In genomic region chr7:8121243-8121642, GRCh38 we compare ENCODE assay signal across 32 cellular contexts.
DNase-seq lines count a peak whose midpoint lies in the region; ATAC-seq, FAIRE-seq and TF ChIP-seq lines count a peak whose summit lies in the region.
"Had no signal": no experiment of that assay in that cellular context is flagged by ENCODE, and none has a peak within 500 bp of the region (broad histone marks: within the 10 kb centered on the region; RNA-seq: fewer than 3 reads in every experiment).

No MANE protein-coding gene starts in this region.

- no peak for DNase-seq in activated CD8-positive, alpha-beta T cell treated with anti-CD3 and anti-CD28 coated beads for 36 hours
- no peak for DNase-seq in activated CD8-positive, alpha-beta T cell treated with anti-CD3 and anti-CD28 coated beads, Interleukin-2, amount 10 ng/mL, durations not matched to agents 7 days and 5 days
- DNase-seq in GM12891 (ENCODE audit: insufficient read length, low spot score) = no peak
- DNase-seq in activated T-helper 2 cell treated with anti-CD3 and anti-CD28 coated beads, Interferon-gamma antibody, Interleukin-2, Interleukin-4, amounts not matched to agents 10 μg/mL and 5 μg/mL and 100 μg/mL, durations not matched to agents 14 hours and 24 hours and 36 hours (ENCODE audit: low spot score) = no peak
- DNase-seq in stimulated activated effector memory CD8-positive, alpha-beta T cell treated with anti-CD3 and anti-CD28 coated beads, Interleukin-12 subunit alpha, Interleukin-12 subunit beta, amount 100 ng/mL, for 72 hours (ENCODE audit: low spot score in 2 of 2) = no peak
- no peak for DNase-seq in DMS79 (lab: John Stamatoyannopoulos, UW)
- no peak for DNase-seq in NCI-H2227 treated with DMSO at 0.1 percent for 48 hours (lab: John Stamatoyannopoulos, UW)
- DNase-seq: activated CD4-positive, alpha-beta memory T cell treated with anti-CD3 and anti-CD28 coated beads, Interleukin-2, amount 10 ng/mL, durations not matched to agents 7 days and 5 days; activated CD4-positive, CD25-positive, alpha-beta regulatory T cell; activated naive CD4-positive, alpha-beta T cell; amniotic stem cell; BE2C; Caco-2; DMS79 treated with DMSO at 0.1 percent for 48 hours; esophagus squamous epithelium; foreskin melanocyte; GF-D8; heart right ventricle; IMR-90; mucosa of descending colon; NCI-H1092 treated with DMSO at 0.1 percent for 48 hours; NCI-H187 treated with DMSO at 0.1 percent for 48 hours; NCI-H226; Peyer's patch; SHP77 treated with DMSO at 0.1 percent for 48 hours; small intestine; stimulated activated naive CD8-positive, alpha-beta T cell treated with anti-CD3 and anti-CD28 coated beads, Interleukin-15, amount 100 ng/mL, for 72 hours; tibial artery had no signal

- intact Hi-C loops in activated CD8-positive, alpha-beta T cell treated with anti-CD3 and anti-CD28 coated beads for 36 hours (cut with micrococcal nuclease) = no loop called here
- intact Hi-C loops in activated T-helper 2 cell treated with anti-CD3 and anti-CD28 coated beads, Interferon-gamma antibody, Interleukin-2, Interleukin-4, amounts not matched to agents 10 μg/mL and 5 μg/mL and 100 μg/mL, durations not matched to agents 14 hours and 24 hours and 36 hours (cut with micrococcal nuclease) = no loop called here

- no peaks in the 10 kb centered on the region for H3K9me3 Mint-ChIP-seq in activated CD8-positive, alpha-beta T cell treated with anti-CD3 and anti-CD28 coated beads for 36 hours
- no peaks in the 10 kb centered on the region for H3K9me3 Mint-ChIP-seq in activated CD8-positive, alpha-beta T cell treated with anti-CD3 and anti-CD28 coated beads, Interleukin-2, amount 10 ng/mL, durations not matched to agents 7 days and 5 days (ENCODE audit: insufficient read depth)
- H3K9me3 Mint-ChIP-seq in activated T-helper 2 cell treated with anti-CD3 and anti-CD28 coated beads, Interferon-gamma antibody, Interleukin-2, Interleukin-4, amounts not matched to agents 10 μg/mL and 5 μg/mL and 100 μg/mL, durations not matched to agents 14 hours and 24 hours and 36 hours = peaks cover 5% of the 10 kb centered on the region
- H3K9me3 Mint-ChIP-seq in stimulated activated effector memory CD8-positive, alpha-beta T cell treated with anti-CD3 and anti-CD28 coated beads, Interleukin-12 subunit alpha, Interleukin-12 subunit beta, amount 100 ng/mL, for 72 hours = no peaks in the 10 kb centered on the region
- H3K9me3 Mint-ChIP-seq: activated CD4-positive, alpha-beta memory T cell treated with anti-CD3 and anti-CD28 coated beads, Interleukin-2, amount 10 ng/mL, durations not matched to agents 7 days and 5 days; nephron had no signal

- H3K27ac Mint-ChIP-seq in activated CD8-positive, alpha-beta T cell treated with anti-CD3 and anti-CD28 coated beads for 36 hours = peak overlapping the region; percentile 57
- H3K27ac Mint-ChIP-seq in activated CD8-positive, alpha-beta T cell treated with anti-CD3 and anti-CD28 coated beads, Interleukin-2, amount 10 ng/mL, durations not matched to agents 7 days and 5 days = no peak overlapping the region
- H3K27ac Mint-ChIP-seq in activated T-helper 2 cell treated with anti-CD3 and anti-CD28 coated beads, Interferon-gamma antibody, Interleukin-2, Interleukin-4, amounts not matched to agents 10 μg/mL and 5 μg/mL and 100 μg/mL, durations not matched to agents 14 hours and 24 hours and 36 hours = peak overlapping the region; percentile 54
- peak overlapping the region; percentile 23 for H3K27ac Mint-ChIP-seq in stimulated activated effector memory CD8-positive, alpha-beta T cell treated with anti-CD3 and anti-CD28 coated beads, Interleukin-12 subunit alpha, Interleukin-12 subunit beta, amount 100 ng/mL, for 72 hours
- H3K27ac Mint-ChIP-seq: activated CD4-positive, alpha-beta memory T cell treated with anti-CD3 and anti-CD28 coated beads, Interleukin-2, amount 10 ng/mL, durations not matched to agents 7 days and 5 days; nephron had no signal

- peaks cover 67% of the 10 kb centered on the region for H3K4me1 Mint-ChIP-seq in activated CD8-positive, alpha-beta T cell treated with anti-CD3 and anti-CD28 coated beads for 36 hours (ENCODE audit: low read depth)
- peaks cover 63% of the 10 kb centered on the region for H3K4me1 Mint-ChIP-seq in activated CD8-positive, alpha-beta T cell treated with anti-CD3 and anti-CD28 coated beads, Interleukin-2, amount 10 ng/mL, durations not matched to agents 7 days and 5 days (ENCODE audit: low read depth)
- H3K4me1 Mint-ChIP-seq in activated T-helper 2 cell treated with anti-CD3 and anti-CD28 coated beads, Interferon-gamma antibody, Interleukin-2, Interleukin-4, amounts not matched to agents 10 μg/mL and 5 μg/mL and 100 μg/mL, durations not matched to agents 14 hours and 24 hours and 36 hours (ENCODE audit: low read depth) = peaks cover 59% of the 10 kb centered on the region
- peaks cover 69% of the 10 kb centered on the region for H3K4me1 Mint-ChIP-seq in stimulated activated effector memory CD8-positive, alpha-beta T cell treated with anti-CD3 and anti-CD28 coated beads, Interleukin-12 subunit alpha, Interleukin-12 subunit beta, amount 100 ng/mL, for 72 hours
- H3K4me1 Mint-ChIP-seq: nephron had no signal

- ATAC-seq in activated CD8-positive, alpha-beta T cell treated with anti-CD3 and anti-CD28 coated beads for 36 hours = no peak
- ATAC-seq in activated CD8-positive, alpha-beta T cell treated with anti-CD3 and anti-CD28 coated beads, Interleukin-2, amount 10 ng/mL, durations not matched to agents 7 days and 5 days = no peak
- ATAC-seq in stimulated activated effector memory CD8-positive, alpha-beta T cell treated with anti-CD3 and anti-CD28 coated beads, Interleukin-12 subunit alpha, Interleukin-12 subunit beta, amount 100 ng/mL, for 72 hours = no peak
- ATAC-seq in GM18858 (IDR thresholded peaks at IDR 0.05; ENCODE audit: unreplicated experiment) = no peak
- ATAC-seq: mucosa of descending colon; stimulated activated naive CD8-positive, alpha-beta T cell treated with anti-CD3 and anti-CD28 coated beads, Interleukin-15, amount 100 ng/mL, for 72 hours had no signal

- POLR2A ChIA-PET in activated CD8-positive, alpha-beta T cell treated with anti-CD3 and anti-CD28 coated beads for 36 hours (lab: Charles Lee) = no interaction called here
- POLR2A ChIA-PET in activated CD8-positive, alpha-beta T cell treated with anti-CD3 and anti-CD28 coated beads, Interleukin-2, amount 10 ng/mL, durations not matched to agents 7 days and 5 days (lab: Charles Lee) = interaction anchor here (0.9 to 1.3 kb wide), 4 partner anchors 10 to 74 kb away, joined by 3 to 5 read pairs (median 3); no protein-coding TSS in a partner anchor

- H3K4me3 Mint-ChIP-seq in activated CD8-positive, alpha-beta T cell treated with anti-CD3 and anti-CD28 coated beads for 36 hours = no peak overlapping the region
- H3K4me3 Mint-ChIP-seq in activated CD8-positive, alpha-beta T cell treated with anti-CD3 and anti-CD28 coated beads, Interleukin-2, amount 10 ng/mL, durations not matched to agents 7 days and 5 days = no peak overlapping the region
- no peak overlapping the region for H3K4me3 Mint-ChIP-seq in activated T-helper 2 cell treated with anti-CD3 and anti-CD28 coated beads, Interferon-gamma antibody, Interleukin-2, Interleukin-4, amounts not matched to agents 10 μg/mL and 5 μg/mL and 100 μg/mL, durations not matched to agents 14 hours and 24 hours and 36 hours (ENCODE audit: low read depth)
- peak overlapping the region; percentile 21 for H3K4me3 Mint-ChIP-seq in stimulated activated effector memory CD8-positive, alpha-beta T cell treated with anti-CD3 and anti-CD28 coated beads, Interleukin-12 subunit alpha, Interleukin-12 subunit beta, amount 100 ng/mL, for 72 hours
- H3K4me3 Mint-ChIP-seq: activated CD4-positive, alpha-beta memory T cell treated with anti-CD3 and anti-CD28 coated beads, Interleukin-2, amount 10 ng/mL, durations not matched to agents 7 days and 5 days; nephron; stimulated activated naive CD8-positive, alpha-beta T cell treated with anti-CD3 and anti-CD28 coated beads, Interleukin-15, amount 100 ng/mL, for 72 hours had no signal

- peak; percentile 93 for FAIRE-seq in GM12891 (lab: Jason Lieb, UNC)
- FAIRE-seq: bronchial epithelial cell, GM18507, small intestine had no signal

- no peaks in the 10 kb centered on the region for H3K36me3 Mint-ChIP-seq in activated CD8-positive, alpha-beta T cell treated with anti-CD3 and anti-CD28 coated beads for 36 hours (ENCODE audit: low read depth)
- H3K36me3 Mint-ChIP-seq in activated CD8-positive, alpha-beta T cell treated with anti-CD3 and anti-CD28 coated beads, Interleukin-2, amount 10 ng/mL, durations not matched to agents 7 days and 5 days (ENCODE audit: low read depth) = peaks cover 10% of the 10 kb centered on the region
- peaks cover 7% of the 10 kb centered on the region for H3K36me3 Mint-ChIP-seq in activated T-helper 2 cell treated with anti-CD3 and anti-CD28 coated beads, Interferon-gamma antibody, Interleukin-2, Interleukin-4, amounts not matched to agents 10 μg/mL and 5 μg/mL and 100 μg/mL, durations not matched to agents 14 hours and 24 hours and 36 hours (ENCODE audit: low read depth)
- peaks cover 14% of the 10 kb centered on the region for H3K36me3 Mint-ChIP-seq in stimulated activated effector memory CD8-positive, alpha-beta T cell treated with anti-CD3 and anti-CD28 coated beads, Interleukin-12 subunit alpha, Interleukin-12 subunit beta, amount 100 ng/mL, for 72 hours

- CTCF ChIA-PET in activated CD8-positive, alpha-beta T cell treated with anti-CD3 and anti-CD28 coated beads for 36 hours (lab: Charles Lee) = interaction anchor here (1.4 kb wide), 1 partner anchor 69 kb away, joined by 3 read pairs; no protein-coding TSS in a partner anchor
- CTCF ChIA-PET in activated CD8-positive, alpha-beta T cell treated with anti-CD3 and anti-CD28 coated beads, Interleukin-2, amount 10 ng/mL, durations not matched to agents 7 days and 5 days (lab: Charles Lee) = no interaction called here

- no peak for TF ChIP-seq POLR2A in GM12891 (IDR thresholded peaks at IDR 0.05; ENCODE audit: low read depth, low read length)

- no peaks in the 10 kb centered on the region for H3K27me3 Mint-ChIP-seq in activated CD8-positive, alpha-beta T cell treated with anti-CD3 and anti-CD28 coated beads for 36 hours
- H3K27me3 Mint-ChIP-seq in activated CD8-positive, alpha-beta T cell treated with anti-CD3 and anti-CD28 coated beads, Interleukin-2, amount 10 ng/mL, durations not matched to agents 7 days and 5 days (ENCODE audit: low read depth) = peaks cover 2% of the 10 kb centered on the region
- no peaks in the 10 kb centered on the region for H3K27me3 Mint-ChIP-seq in activated T-helper 2 cell treated with anti-CD3 and anti-CD28 coated beads, Interferon-gamma antibody, Interleukin-2, Interleukin-4, amounts not matched to agents 10 μg/mL and 5 μg/mL and 100 μg/mL, durations not matched to agents 14 hours and 24 hours and 36 hours (ENCODE audit: low read depth)
- H3K27me3 Mint-ChIP-seq: activated CD4-positive, alpha-beta memory T cell treated with anti-CD3 and anti-CD28 coated beads, Interleukin-2, amount 10 ng/mL, durations not matched to agents 7 days and 5 days; stimulated activated naive CD8-positive, alpha-beta T cell treated with anti-CD3 and anti-CD28 coated beads, Interleukin-15, amount 100 ng/mL, for 72 hours had no signal

- TF ChIP-seq CTCF in activated CD8-positive, alpha-beta T cell treated with anti-CD3 and anti-CD28 coated beads for 36 hours (IDR thresholded peaks at IDR 0.05) = no peak

TF ChIP-seq in GM12891, 5 proteins besides CTCF, POLR2A, EP300 and RAD21 (continues in another document):
- no peak for TF ChIP-seq TAF1 (IDR thresholded peaks at IDR 0.05; ENCODE audit: low read depth, low read length)
